7 cellular contexts compared by ENCODE assay signal in the genomic region with DNA sequence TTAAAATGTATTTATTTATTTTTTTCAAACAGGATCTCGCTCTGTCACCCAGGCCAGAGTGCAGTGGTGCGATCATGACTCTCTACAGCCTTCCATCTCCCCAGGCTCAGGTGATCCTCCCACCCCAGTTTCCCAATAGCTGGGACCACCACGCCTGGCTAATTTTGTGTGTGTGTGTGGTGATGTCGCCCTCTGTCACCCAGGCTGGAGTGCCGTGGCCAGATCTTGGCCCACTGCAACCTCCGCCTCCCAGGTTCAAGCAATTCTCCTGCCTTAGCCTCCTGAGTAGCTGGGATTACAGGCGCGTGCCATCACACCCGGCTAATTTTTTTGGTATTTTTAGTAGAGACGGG. TPM values are rescaled to one million over a fixed set of nuclear protein-coding genes. Genes with fewer than 3 reads are reported as not detected.
DNase-seq lines count a peak whose midpoint lies in the region; ATAC-seq and TF ChIP-seq lines count a peak whose summit lies in the region.
"Not testable (repeated sequence)": the region's sequence is repeated elsewhere in the genome, so short reads cannot be mapped to it uniquely, and the experiment has no call there.

No MANE protein-coding gene starts in this region.

- H3K4me3 ChIP-seq in GM12865 (ENCODE audit: low read depth, low read length) = peak overlapping the region; percentile 61
- peak overlapping the region; percentile 67 for H3K4me3 ChIP-seq in OCI-LY7 (ENCODE audit: low read depth, low read length, poor library complexity, severe bottlenecking)
- H3K4me3 ChIP-seq in mammary epithelial cell (replicated peaks in 1 of 3; ENCODE audit: insufficient read depth in 1 of 3, low read depth in 2 of 3, low read length in 3 of 3) = peak overlapping the region in 1 of 3 experiments; percentile 65
- H3K4me3 ChIP-seq in heart left ventricle = peak overlapping the region in 10 of 12 donors; percentile 41 to 70 (median 57)
- H3K4me3 ChIP-seq in mucosa of stomach (ENCODE audit: low read length) = not testable (repeated sequence)
- H3K4me3 ChIP-seq in sigmoid colon = peak overlapping the region; percentile 29 to 54 (median 48)

- H3K4me1 ChIP-seq in OCI-LY7 (ENCODE audit: insufficient read depth, low read length, poor library complexity, severe bottlenecking) (peaks cover 24% of the 10 kb centered on the region), mammary epithelial cell (ENCODE audit: insufficient read depth, low read length) (peaks cover 33% of the 10 kb centered on the region), heart left ventricle (peaks cover 0 to 30% (median 16%) of the 10 kb centered on the region in 12 donors), mucosa of stomach (ENCODE audit: control insufficient read depth, insufficient read depth, low read length) (peaks cover 67% of the 10 kb centered on the region), sigmoid colon (peaks cover 0 to 23% (median 21%) of the 10 kb centered on the region in 4 donors)

- ATAC-seq in activated CD8-positive, alpha-beta T cell treated with anti-CD3 and anti-CD28 coated beads, Interleukin-2, amount 10 ng/mL, durations not matched to agents 7 days and 5 days; heart left ventricle: not testable (repeated sequence)

- H3K27me3 Mint-ChIP-seq in activated CD8-positive, alpha-beta T cell treated with anti-CD3 and anti-CD28 coated beads, Interleukin-2, amount 10 ng/mL, durations not matched to agents 7 days and 5 days (ENCODE audit: low read depth) = peaks cover 26% of the 10 kb centered on the region

- H3K27ac ChIP-seq in OCI-LY7 (ENCODE audit: low read depth, low read length, poor library complexity, severe bottlenecking); mammary epithelial cell (ENCODE audit: insufficient read depth, low read depth, low read length); heart left ventricle: not testable (repeated sequence)
- peak overlapping the region in 1 of 4 donors; percentile 35 for H3K27ac ChIP-seq in sigmoid colon

- not testable (repeated sequence) for H3K36me3 Mint-ChIP-seq in activated CD8-positive, alpha-beta T cell treated with anti-CD3 and anti-CD28 coated beads, Interleukin-2, amount 10 ng/mL, durations not matched to agents 7 days and 5 days (ENCODE audit: low read depth)

- H3K79me2 ChIP-seq in OCI-LY7 (ENCODE audit: insufficient read depth, low read depth, low read length); mammary epithelial cell (ENCODE audit: insufficient read depth, low read length): not testable (repeated sequence)

- CTCF ChIA-PET in OCI-LY7 (lab: Charles Lee; ENCODE audit: unreplicated experiment) = interaction anchor here (0.6 kb wide), 1 partner anchor 13 kb away, joined by 10 read pairs; no protein-coding TSS in a partner anchor
- CTCF ChIA-PET in activated CD8-positive, alpha-beta T cell treated with anti-CD3 and anti-CD28 coated beads, Interleukin-2, amount 10 ng/mL, durations not matched to agents 7 days and 5 days (lab: Charles Lee) = interaction anchor here (1.4 to 1.9 kb wide), 3 partner anchors 20 to 89 kb away, joined by 4 to 10 read pairs (median 5); no protein-coding TSS in a partner anchor
- CTCF ChIA-PET in mammary epithelial cell (lab: Charles Lee; ENCODE audit: low non-redundant PET) = not testable (repeated sequence)

- DNase-seq in GM12865 (ENCODE audit: low read depth); activated CD8-positive, alpha-beta T cell treated with anti-CD3 and anti-CD28 coated beads, Interleukin-2, amount 10 ng/mL, durations not matched to agents 7 days and 5 days; mammary epithelial cell; heart left ventricle; sigmoid colon: not testable (repeated sequence)
- DNase-seq in OCI-LY7 (ENCODE audit: low spot score) = peak; percentile 20

- not testable (repeated sequence) for BruUV-seq in OCI-LY7 (replicated peaks; lab: Mats Ljungman, UMichigan); mammary epithelial cell (replicated peaks; lab: Mats Ljungman, UMichigan)

- peak overlapping the region; percentile 67 for H3K4me2 ChIP-seq in OCI-LY7 (ENCODE audit: low read length)
- peak overlapping the region; percentile 82 for H3K4me2 ChIP-seq in mammary epithelial cell (ENCODE audit: insufficient read depth, low read depth, low read length)

- not testable (repeated sequence) for TF ChIP-seq EP300 in sigmoid colon (IDR thresholded peaks at IDR 0.05)

- POLR2A ChIA-PET in OCI-LY7 (lab: Charles Lee) = interaction anchor here (0.9 kb wide), 1 partner anchor 93 kb away, joined by 4 read pairs; no protein-coding TSS in a partner anchor
- POLR2A ChIA-PET in activated CD8-positive, alpha-beta T cell treated with anti-CD3 and anti-CD28 coated beads, Interleukin-2, amount 10 ng/mL, durations not matched to agents 7 days and 5 days (lab: Charles Lee) = not testable (repeated sequence)

- dilution Hi-C loops in mammary epithelial cell (cut with HindIII; ENCODE audit: low sequenced_read_pairs) = not testable (repeated sequence)

- peak overlapping the region; percentile 53 for H3K4me3 Mint-ChIP-seq in activated CD8-positive, alpha-beta T cell treated with anti-CD3 and anti-CD28 coated beads, Interleukin-2, amount 10 ng/mL, durations not matched to agents 7 days and 5 days

- not testable (repeated sequence) for H3K27me3 ChIP-seq in mammary epithelial cell (ENCODE audit: insufficient read depth, low read length); heart left ventricle; mucosa of stomach (ENCODE audit: control insufficient read depth, insufficient read depth, low read length); sigmoid colon

- in situ Hi-C loops in mammary epithelial cell (cut with MboI; ENCODE audit: low sequenced_read_pairs in 2 of 2) = not testable (repeated sequence)

- H2AFZ ChIP-seq in OCI-LY7 (ENCODE audit: low read length) = peak overlapping the region; percentile 65
- not testable (repeated sequence) for H2AFZ ChIP-seq in mammary epithelial cell (ENCODE audit: low read depth, low read length)

- not testable (repeated sequence) for TF ChIP-seq POLR2A in heart left ventricle (IDR thresholded peaks at IDR 0.05); sigmoid colon (IDR thresholded peaks at IDR 0.05)

- H3K9me3 Mint-ChIP-seq in activated CD8-positive, alpha-beta T cell treated with anti-CD3 and anti-CD28 coated beads, Interleukin-2, amount 10 ng/mL, durations not matched to agents 7 days and 5 days (ENCODE audit: insufficient read depth) = not testable (repeated sequence)

- not testable (repeated sequence) for H3K9me3 ChIP-seq in OCI-LY7 (ENCODE audit: low read length); mammary epithelial cell (replicated peaks; ENCODE audit: insufficient read depth, low read length); heart left ventricle; mucosa of stomach (ENCODE audit: control insufficient read depth, low read length); sigmoid colon

- TF ChIP-seq CTCF in GM12865 (IDR thresholded peaks at IDR 0.05; ENCODE audit: insufficient read depth, low read depth, low read length, missing control alignments); OCI-LY7 (conservative IDR thresholded peaks at IDR 0.05; ENCODE audit: low read length); mammary epithelial cell (conservative IDR thresholded peaks at IDR 0.05 in 1 of 2, IDR thresholded peaks at IDR 0.05 in 1 of 2; ENCODE audit: extremely low read depth in 1 of 2, insufficient read depth in 1 of 2, low read depth in 1 of 2, low read length in 2 of 2); heart left ventricle (IDR thresholded peaks at IDR 0.05); sigmoid colon (IDR thresholded peaks at IDR 0.05): not testable (repeated sequence)

- H4K20me1 ChIP-seq in OCI-LY7 (ENCODE audit: insufficient read depth, low read length); mammary epithelial cell (ENCODE audit: insufficient read depth, low read length): not testable (repeated sequence)

- H3K9ac ChIP-seq in mammary epithelial cell (ENCODE audit: insufficient read depth, low read length) = not testable (repeated sequence)
- peak overlapping the region; percentile 59 for H3K9ac ChIP-seq in mucosa of stomach (ENCODE audit: low read length)

- not testable (repeated sequence) for H3K9me2 ChIP-seq in OCI-LY7 (ENCODE audit: insufficient read depth, low read length)

- intact Hi-C loops in OCI-LY7 (cut with micrococcal nuclease; ENCODE audit: unreplicated experiment); mammary epithelial cell (cut with micrococcal nuclease); heart left ventricle (cut with DNase I); sigmoid colon (cut with DNase I): not testable (repeated sequence)

- WGBS in mammary epithelial cell (ENCODE audit: low coverage, missing lambda C conversion rate) = 61% methylated on average over 9 of the region's 10 CpGs
- 66 to 71% (median 69%) methylated on average over 9 to 10 of the region's 10 CpGs for WGBS in heart left ventricle, 4 donors
- 40 to 55% methylated on average over 10 of the region's 10 CpGs for WGBS in sigmoid colon, 2 donors

- H3K36me3 ChIP-seq in OCI-LY7 (ENCODE audit: insufficient read depth, low read length); mammary epithelial cell (ENCODE audit: insufficient read depth, low read length); heart left ventricle; mucosa of stomach (ENCODE audit: control insufficient read depth, insufficient read depth, low read length); sigmoid colon: not testable (repeated sequence)

- not testable (repeated sequence) for H3K27ac Mint-ChIP-seq in activated CD8-positive, alpha-beta T cell treated with anti-CD3 and anti-CD28 coated beads, Interleukin-2, amount 10 ng/mL, durations not matched to agents 7 days and 5 days

- H3K4me1 Mint-ChIP-seq in activated CD8-positive, alpha-beta T cell treated with anti-CD3 and anti-CD28 coated beads, Interleukin-2, amount 10 ng/mL, durations not matched to agents 7 days and 5 days (ENCODE audit: low read depth) = peaks cover 33% of the 10 kb centered on the region

RNA-seq across cellular contexts. Expression of a gene that starts 12.3 kb away (rescaled TPM):
- total RNA-seq in OCI-LY7 (2014; rRNA removed; shearing (Covaris generic)) = not detected in 2 replicates
- total RNA-seq in OCI-LY7 (2022) = 0.15 TPM in 1 of 2 replicates, not detected in the other
- not detected for total RNA-seq in activated CD8-positive, alpha-beta T cell treated with anti-CD3 and anti-CD28 coated beads, Interleukin-2, amount 10 ng/mL, durations not matched to agents 7 days and 5 days
- 100 to 1,000 TPM in 1 of 2 donors, 10 to 100 TPM in 1; 77.3 to 181 TPM for total RNA-seq in mammary epithelial cell
- polyA plus RNA-seq in mammary epithelial cell = 91.7 TPM
- 181 TPM for polyA minus RNA-seq in mammary epithelial cell
- 10 to 100 TPM in 8 of 9 donors, 1 to 10 TPM in 1; 7.6 to 34.7 (median 14.8) TPM for total RNA-seq in heart left ventricle
- polyA plus RNA-seq in heart left ventricle = 10 to 100 TPM in 1 of 2 donors, 1 to 10 TPM in 1; 5.6 to 14.0 TPM
- total RNA-seq in sigmoid colon = 1 to 10 TPM; 3.3 to 6.4 (median 4.9) TPM
- polyA plus RNA-seq in sigmoid colon = 10 to 100 TPM in 1 of 3 donors, 1 to 10 TPM in 2; 6.0 to 24.7 (median 9.9) TPM

RNA-seq across cellular contexts. Expression of a gene that starts 44.3 kb away (rescaled TPM):
- 2.7 and 5.9 TPM in 2 replicates for total RNA-seq in OCI-LY7 (2014; rRNA removed; shearing (Covaris generic))
- total RNA-seq in OCI-LY7 (2022) = 3.9 and 6.2 TPM in 2 replicates
- 10 to 100 TPM; 11.4 to 11.9 TPM for total RNA-seq in activated CD8-positive, alpha-beta T cell treated with anti-CD3 and anti-CD28 coated beads, Interleukin-2, amount 10 ng/mL, durations not matched to agents 7 days and 5 days
- 1 to 10 TPM; 3.0 to 3.5 TPM for total RNA-seq in mammary epithelial cell
- 4.0 TPM for polyA plus RNA-seq in mammary epithelial cell
- 2.0 TPM for polyA minus RNA-seq in mammary epithelial cell
- total RNA-seq in heart left ventricle = 1 to 10 TPM in 8 of 9 donors, under 1 TPM in 1; 0.97 to 3.8 (median 2.3) TPM
- polyA plus RNA-seq in heart left ventricle = 1 to 10 TPM in 1 of 2 donors, under 1 TPM in 1; 0.99 to 3.5 TPM
- 1 to 10 TPM in 3 of 4 donors, not detected in 1; 2.5 to 4.4 (median 3.6) TPM for total RNA-seq in sigmoid colon
- 10 to 100 TPM in 1 of 3 donors, 1 to 10 TPM in 2; 2.5 to 10.8 (median 7.2) TPM for polyA plus RNA-seq in sigmoid colon
